Comparison of ENCODE assay signal across 8 cellular contexts in the genomic region with DNA sequence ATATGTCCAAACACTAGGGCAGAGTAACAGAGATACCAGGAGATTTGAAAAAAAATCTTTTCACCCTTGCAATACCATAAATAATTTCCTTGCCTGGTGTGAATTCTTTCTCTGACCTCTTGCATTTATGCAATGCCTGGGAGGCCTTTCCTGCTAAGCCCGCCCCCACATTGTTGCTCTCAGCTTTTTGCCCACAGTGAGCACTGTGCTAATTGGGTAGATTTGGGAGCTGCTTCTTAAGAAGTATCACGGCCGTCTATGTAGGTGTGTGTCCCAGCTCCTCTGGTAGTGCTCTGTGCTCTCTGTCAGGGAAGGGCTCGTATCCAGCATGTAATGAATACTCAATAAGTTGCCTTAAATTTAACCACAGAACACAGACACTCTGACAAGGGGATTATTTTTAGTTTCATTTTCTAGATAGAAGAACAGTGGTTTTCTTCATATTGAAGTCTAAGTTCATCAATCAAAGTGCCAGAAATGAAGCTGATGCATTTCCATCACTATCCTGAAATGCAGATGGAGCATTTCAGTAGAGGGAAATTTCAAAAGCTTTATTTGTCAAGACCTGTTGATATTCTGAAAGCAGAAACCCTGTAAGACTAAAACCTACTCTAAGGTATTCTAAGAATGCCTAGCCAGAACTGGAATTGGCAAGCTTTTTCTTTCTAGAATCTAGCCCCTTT. TPM values are rescaled to one million over a fixed set of nuclear protein-coding genes. Genes with fewer than 3 reads are reported as not detected.
DNase-seq lines count a peak whose midpoint lies in the region; ATAC-seq and TF ChIP-seq lines count a peak whose summit lies in the region.

No MANE protein-coding gene starts in this region.

- H3K36me3 ChIP-seq in CD8-positive, alpha-beta T cell (ENCODE audit: insufficient read depth, low read length) = no peaks in the 10 kb centered on the region

- POLR2A ChIA-PET in CD8-positive, alpha-beta T cell (lab: Charles Lee) = interaction anchor here (1.1 to 6.3 kb wide), 5 partner anchors 8 to 187 kb away, joined by 3 to 65 read pairs (median 4); a partner anchor contains a TSS
- POLR2A ChIA-PET in activated CD4-positive, alpha-beta memory T cell treated with anti-CD3 and anti-CD28 coated beads, Interleukin-2, amount 10 ng/mL, durations not matched to agents 7 days and 5 days (lab: Charles Lee) = interaction anchor here (0.9 to 9.8 kb wide), 11 partner anchors 9 to 188 kb away, joined by 3 to 146 read pairs (median 5); a partner anchor contains a TSS

- peak; percentile 5 for ATAC-seq in CD8-positive, alpha-beta T cell
- ATAC-seq in GM19324 (IDR thresholded peaks at IDR 0.05; ENCODE audit: low FRiP score, unreplicated experiment) (peak; percentile 33), HG03342 (IDR thresholded peaks at IDR 0.05; ENCODE audit: unreplicated experiment) (peak; percentile 38), left ventricle myocardium superior (peak; percentile 10)

- H3K9me3 ChIP-seq in CD8-positive, alpha-beta T cell (ENCODE audit: low read length) = no peaks in the 10 kb centered on the region

- peaks cover 50% of the 10 kb centered on the region for H3K36me3 Mint-ChIP-seq in CD8-positive, alpha-beta T cell
- peaks cover 56% of the 10 kb centered on the region for H3K36me3 Mint-ChIP-seq in activated CD4-positive, alpha-beta memory T cell treated with anti-CD3 and anti-CD28 coated beads, Interleukin-2, amount 10 ng/mL, durations not matched to agents 7 days and 5 days (ENCODE audit: low read depth)
- H3K36me3 Mint-ChIP-seq in stimulated activated naive CD8-positive, alpha-beta T cell treated with anti-CD3 and anti-CD28 coated beads, Interleukin-15, Interleukin-2, amounts not matched to agents 100 ng/mL and 50 ng/mL, for 24 hours (ENCODE audit: low read depth) = peaks cover 32% of the 10 kb centered on the region

- H3K4me1 ChIP-seq in CD8-positive, alpha-beta T cell (ENCODE audit: insufficient read depth, low read length) = peaks cover 58% of the 10 kb centered on the region

- CTCF ChIA-PET in CD8-positive, alpha-beta T cell (lab: Charles Lee) = interaction anchor here (1.1 to 3.1 kb wide), 7 partner anchors 9 to 94 kb away, joined by 3 to 10 read pairs (median 5); a partner anchor contains a TSS
- CTCF ChIA-PET in activated CD4-positive, alpha-beta memory T cell treated with anti-CD3 and anti-CD28 coated beads, Interleukin-2, amount 10 ng/mL, durations not matched to agents 7 days and 5 days (lab: Charles Lee) = interaction anchor here (0.7 to 2.0 kb wide), 5 partner anchors 8 to 95 kb away, joined by 4 to 9 read pairs (median 4); a partner anchor contains a TSS

- peaks cover 2% of the 10 kb centered on the region for H3K9me3 Mint-ChIP-seq in CD8-positive, alpha-beta T cell
- no peaks in the 10 kb centered on the region for H3K9me3 Mint-ChIP-seq in activated CD4-positive, alpha-beta memory T cell treated with anti-CD3 and anti-CD28 coated beads, Interleukin-2, amount 10 ng/mL, durations not matched to agents 7 days and 5 days
- peaks cover 7% of the 10 kb centered on the region for H3K9me3 Mint-ChIP-seq in stimulated activated naive CD8-positive, alpha-beta T cell treated with anti-CD3 and anti-CD28 coated beads, Interleukin-15, Interleukin-2, amounts not matched to agents 100 ng/mL and 50 ng/mL, for 24 hours

- intact Hi-C loops in CD8-positive, alpha-beta T cell (cut with DNase I, micrococcal nuclease) = loop anchor here (5.0 kb wide), 2 partner anchors 149 to 186 kb away; a partner anchor contains a TSS
- intact Hi-C loops in left ventricle myocardium superior (cut with micrococcal nuclease) = no loop called here

- peak overlapping the region; percentile 84 for H3K4me3 Mint-ChIP-seq in CD8-positive, alpha-beta T cell
- peak overlapping the region; percentile 71 for H3K4me3 Mint-ChIP-seq in activated CD4-positive, alpha-beta memory T cell treated with anti-CD3 and anti-CD28 coated beads, Interleukin-2, amount 10 ng/mL, durations not matched to agents 7 days and 5 days
- peak overlapping the region; percentile 94 for H3K4me3 Mint-ChIP-seq in stimulated activated naive CD8-positive, alpha-beta T cell treated with anti-CD3 and anti-CD28 coated beads, Interleukin-15, Interleukin-2, amounts not matched to agents 100 ng/mL and 50 ng/mL, for 24 hours

- no peaks in the 10 kb centered on the region for H3K27me3 ChIP-seq in CD8-positive, alpha-beta T cell (ENCODE audit: insufficient read depth, low read length)

- H3K27ac Mint-ChIP-seq in CD8-positive, alpha-beta T cell = peak overlapping the region; percentile 95
- peak overlapping the region; percentile 76 for H3K27ac Mint-ChIP-seq in activated CD4-positive, alpha-beta memory T cell treated with anti-CD3 and anti-CD28 coated beads, Interleukin-2, amount 10 ng/mL, durations not matched to agents 7 days and 5 days
- peak overlapping the region; percentile 93 for H3K27ac Mint-ChIP-seq in stimulated activated naive CD8-positive, alpha-beta T cell treated with anti-CD3 and anti-CD28 coated beads, Interleukin-15, Interleukin-2, amounts not matched to agents 100 ng/mL and 50 ng/mL, for 24 hours

- TF ChIP-seq CTCF in CD8-positive, alpha-beta T cell (IDR thresholded peaks at IDR 0.05) = no peak

- H3K27me3 Mint-ChIP-seq in CD8-positive, alpha-beta T cell (ENCODE audit: low read depth) = no peaks in the 10 kb centered on the region
- H3K27me3 Mint-ChIP-seq in activated CD4-positive, alpha-beta memory T cell treated with anti-CD3 and anti-CD28 coated beads, Interleukin-2, amount 10 ng/mL, durations not matched to agents 7 days and 5 days = no peaks in the 10 kb centered on the region
- H3K27me3 Mint-ChIP-seq in stimulated activated naive CD8-positive, alpha-beta T cell treated with anti-CD3 and anti-CD28 coated beads, Interleukin-15, Interleukin-2, amounts not matched to agents 100 ng/mL and 50 ng/mL, for 24 hours = no peaks in the 10 kb centered on the region

- H3K4me3 ChIP-seq in CD8-positive, alpha-beta T cell (ENCODE audit: low read depth, low read length) = peak overlapping the region; percentile 32

- peak overlapping the region; percentile 3 for H3K27ac ChIP-seq in CD8-positive, alpha-beta T cell (ENCODE audit: low read depth, low read length)

- peak in 2 of 7 experiments; percentile 14 to 35 for DNase-seq in CD8-positive, alpha-beta T cell
- peak; percentile 28 for DNase-seq in activated CD4-positive, alpha-beta memory T cell treated with anti-CD3 and anti-CD28 coated beads, Interleukin-2, amount 10 ng/mL, durations not matched to agents 7 days and 5 days
- DNase-seq in left ventricle myocardium superior (no peak), hippocampal formation (lab: John Stamatoyannopoulos, UW) (no peak), NCI-H2227 treated with DMSO at 0.1 percent for 48 hours (lab: John Stamatoyannopoulos, UW) (no peak)

- H3K4me1 Mint-ChIP-seq in CD8-positive, alpha-beta T cell (ENCODE audit: low read depth) = peaks cover 75% of the 10 kb centered on the region
- peaks cover 50% of the 10 kb centered on the region for H3K4me1 Mint-ChIP-seq in activated CD4-positive, alpha-beta memory T cell treated with anti-CD3 and anti-CD28 coated beads, Interleukin-2, amount 10 ng/mL, durations not matched to agents 7 days and 5 days
- H3K4me1 Mint-ChIP-seq in stimulated activated naive CD8-positive, alpha-beta T cell treated with anti-CD3 and anti-CD28 coated beads, Interleukin-15, Interleukin-2, amounts not matched to agents 100 ng/mL and 50 ng/mL, for 24 hours (ENCODE audit: low read depth) = peaks cover 89% of the 10 kb centered on the region

RNA-seq across cellular contexts. Expression of a gene that starts 54.5 kb away (rescaled TPM):
- 10 to 100 TPM; 86.2 to 89.0 TPM for total RNA-seq in CD8-positive, alpha-beta T cell
- 10 to 100 TPM; 36.2 to 38.0 TPM for total RNA-seq in activated CD4-positive, alpha-beta memory T cell treated with anti-CD3 and anti-CD28 coated beads, Interleukin-2, amount 10 ng/mL, durations not matched to agents 7 days and 5 days
- 14.5 TPM for total RNA-seq in left ventricle myocardium superior
